ENCODE assay signal across 28 cellular contexts in genomic region chr3:134652886-134653630, GRCh38. TPM values are rescaled to one million over a fixed set of nuclear protein-coding genes. Genes with fewer than 3 reads are reported as not detected.
"Had no signal": no experiment of that assay in that cellular context is flagged by ENCODE, and none has a peak within 500 bp of the region (broad histone marks: within the 10 kb centered on the region; RNA-seq: fewer than 3 reads in every experiment).

No MANE protein-coding gene starts in this region.

- H3K9me3 Mint-ChIP-seq: activated CD4-positive, alpha-beta T cell treated with anti-CD3 and anti-CD28 coated beads, Interleukin-2, amount 10 ng/mL, durations not matched to agents 24 days and 14 days; activated CD8-positive, alpha-beta T cell treated with anti-CD3 and anti-CD28 coated beads for 36 hours; activated naive CD4-positive, alpha-beta T cell treated with anti-CD3 and anti-CD28 coated beads, Interleukin-2, amount 50 U/mL, for 24 hours; activated naive CD8-positive, alpha-beta T cell treated with anti-CD3 and anti-CD28 coated beads, Interleukin-2, amount 10 ng/mL, durations not matched to agents 7 days and 5 days; activated T-cell treated with anti-CD3 and anti-CD28 coated beads, Interleukin-2, amount 50 U/mL, for 72 hours; activated T-helper 17 cell treated with anti-CD3 and anti-CD28 coated beads, Interleukin-2, amount 50 U/mL, for 72 hours; T-helper 1 cell treated with Interleukin-12 subunit alpha and Interleukin-12 subunit beta and Interleukin-4 antibody, amounts not matched to agents 30 μg/mL and 1 μg/mL, for 36 hours; T-helper 2 cell treated with Interferon-gamma antibody and Interleukin-4, amounts not matched to agents 5 μg/mL and 100 μg/mL, for 36 hours had no signal

- H3K27me3 ChIP-seq: body of pancreas, breast epithelium, MG63, Peyer's patch, SJSA1 had no signal

- DNase-seq: activated CD4-positive, alpha-beta T cell treated with anti-CD3 and anti-CD28 coated beads, Interleukin-2, amount 10 ng/mL, durations not matched to agents 24 days and 14 days; activated CD4-positive, alpha-beta T cell treated with anti-CD3 and anti-CD28 coated beads, Interleukin-2, amount 50 U/mL, for 4 hours; activated CD8-positive, alpha-beta T cell treated with anti-CD3 and anti-CD28 coated beads for 36 hours; activated effector memory CD4-positive, alpha-beta T cell treated with anti-CD3 and anti-CD28 coated beads, Interleukin-2, amount 50 U/mL, for 16 hours; activated naive CD4-positive, alpha-beta T cell; activated naive CD8-positive, alpha-beta T cell treated with anti-CD3 and anti-CD28 coated beads, Interleukin-2, amount 10 ng/mL, durations not matched to agents 7 days and 5 days; activated T-cell treated with anti-CD3 and anti-CD28 coated beads, Interleukin-2, amount 50 U/mL, for 1 hour; activated T-cell treated with anti-CD3 and anti-CD28 coated beads, Interleukin-2, amount 50 U/mL, for 72 hours; amygdala; body of pancreas; Kasumi-1; NCI-H1092; NCI-H1436 treated with DMSO at 0.1 percent for 48 hours; NCI-H1694 treated with DMSO at 0.1 percent for 48 hours; NCI-H510A; NCI-H748 treated with DMSO at 0.1 percent for 48 hours; NK-92 treated with Interleukin-12 subunit alpha and Interleukin-12 subunit beta, amount 100 ng/mL, for 24 hours; PC-3; Peyer's patch; SHP77 treated with DMSO at 0.1 percent for 48 hours; SK-N-SH had no signal

- ATAC-seq: activated CD8-positive, alpha-beta T cell treated with anti-CD3 and anti-CD28 coated beads for 36 hours; activated T-cell treated with anti-CD3 and anti-CD28 coated beads, Interleukin-2, amount 50 U/mL, for 72 hours; activated T-helper 17 cell treated with anti-CD3 and anti-CD28 coated beads, Interleukin-2, amount 50 U/mL, for 72 hours; body of pancreas; PC-3 had no signal

- H3K9me3 ChIP-seq: body of pancreas, breast epithelium, MG63, Peyer's patch, SJSA1, SK-N-SH had no signal

- H3K27ac ChIP-seq: body of pancreas, Peyer's patch, SJSA1 had no signal

- H3K9ac ChIP-seq: SK-N-SH had no signal

- H3K4me3 Mint-ChIP-seq: activated CD4-positive, alpha-beta T cell treated with anti-CD3 and anti-CD28 coated beads, Interleukin-2, amount 10 ng/mL, durations not matched to agents 24 days and 14 days; activated CD8-positive, alpha-beta T cell treated with anti-CD3 and anti-CD28 coated beads for 36 hours; activated naive CD4-positive, alpha-beta T cell treated with anti-CD3 and anti-CD28 coated beads, Interleukin-2, amount 50 U/mL, for 24 hours; activated naive CD8-positive, alpha-beta T cell treated with anti-CD3 and anti-CD28 coated beads, Interleukin-2, amount 10 ng/mL, durations not matched to agents 7 days and 5 days; activated T-cell treated with anti-CD3 and anti-CD28 coated beads, Interleukin-2, amount 50 U/mL, for 72 hours; activated T-helper 17 cell treated with anti-CD3 and anti-CD28 coated beads, Interleukin-2, amount 50 U/mL, for 72 hours; T-helper 1 cell treated with Interleukin-12 subunit alpha and Interleukin-12 subunit beta and Interleukin-4 antibody, amounts not matched to agents 30 μg/mL and 1 μg/mL, for 36 hours; T-helper 2 cell treated with Interferon-gamma antibody and Interleukin-4, amounts not matched to agents 5 μg/mL and 100 μg/mL, for 36 hours had no signal

- H3K36me3 Mint-ChIP-seq: activated naive CD4-positive, alpha-beta T cell treated with anti-CD3 and anti-CD28 coated beads, Interleukin-2, amount 50 U/mL, for 24 hours; activated naive CD8-positive, alpha-beta T cell treated with anti-CD3 and anti-CD28 coated beads, Interleukin-2, amount 10 ng/mL, durations not matched to agents 7 days and 5 days had no signal

- H3K4me1 Mint-ChIP-seq: activated CD4-positive, alpha-beta T cell treated with anti-CD3 and anti-CD28 coated beads, Interleukin-2, amount 10 ng/mL, durations not matched to agents 24 days and 14 days; activated naive CD4-positive, alpha-beta T cell treated with anti-CD3 and anti-CD28 coated beads, Interleukin-2, amount 50 U/mL, for 24 hours; activated naive CD8-positive, alpha-beta T cell treated with anti-CD3 and anti-CD28 coated beads, Interleukin-2, amount 10 ng/mL, durations not matched to agents 7 days and 5 days; activated T-helper 17 cell treated with anti-CD3 and anti-CD28 coated beads, Interleukin-2, amount 50 U/mL, for 72 hours had no signal

- H3K4me3 ChIP-seq: body of pancreas, breast epithelium, MG63, Peyer's patch, SJSA1 had no signal

- H3K36me3 ChIP-seq: breast epithelium, MG63, Peyer's patch, SJSA1 had no signal

- H3K27ac Mint-ChIP-seq: activated CD4-positive, alpha-beta T cell treated with anti-CD3 and anti-CD28 coated beads, Interleukin-2, amount 10 ng/mL, durations not matched to agents 24 days and 14 days; activated CD8-positive, alpha-beta T cell treated with anti-CD3 and anti-CD28 coated beads for 36 hours; activated naive CD4-positive, alpha-beta T cell treated with anti-CD3 and anti-CD28 coated beads, Interleukin-2, amount 50 U/mL, for 24 hours; activated naive CD8-positive, alpha-beta T cell treated with anti-CD3 and anti-CD28 coated beads, Interleukin-2, amount 10 ng/mL, durations not matched to agents 7 days and 5 days; activated T-cell treated with anti-CD3 and anti-CD28 coated beads, Interleukin-2, amount 50 U/mL, for 72 hours; activated T-helper 17 cell treated with anti-CD3 and anti-CD28 coated beads, Interleukin-2, amount 50 U/mL, for 72 hours; T-helper 1 cell treated with Interleukin-12 subunit alpha and Interleukin-12 subunit beta and Interleukin-4 antibody, amounts not matched to agents 30 μg/mL and 1 μg/mL, for 36 hours; T-helper 2 cell treated with Interferon-gamma antibody and Interleukin-4, amounts not matched to agents 5 μg/mL and 100 μg/mL, for 36 hours had no signal

RNA-seq across cellular contexts. Expression of gene KY, which starts 2.2 kb away (rescaled TPM):
- total RNA-seq: activated CD4-positive, alpha-beta T cell treated with anti-CD3 and anti-CD28 coated beads, Interleukin-2, amount 10 ng/mL, durations not matched to agents 24 days and 14 days; activated CD8-positive, alpha-beta T cell treated with anti-CD3 and anti-CD28 coated beads for 36 hours; activated naive CD8-positive, alpha-beta T cell treated with anti-CD3 and anti-CD28 coated beads, Interleukin-2, amount 10 ng/mL, durations not matched to agents 7 days and 5 days; activated T-cell treated with anti-CD3 and anti-CD28 coated beads, Interleukin-2, amount 50 U/mL, for 72 hours; activated T-helper 17 cell treated with anti-CD3 and anti-CD28 coated beads, Interleukin-2, amount 50 U/mL, for 72 hours had no signal
